Comparison of ENCODE assay signal across 1 cellular context in the genomic region with DNA sequence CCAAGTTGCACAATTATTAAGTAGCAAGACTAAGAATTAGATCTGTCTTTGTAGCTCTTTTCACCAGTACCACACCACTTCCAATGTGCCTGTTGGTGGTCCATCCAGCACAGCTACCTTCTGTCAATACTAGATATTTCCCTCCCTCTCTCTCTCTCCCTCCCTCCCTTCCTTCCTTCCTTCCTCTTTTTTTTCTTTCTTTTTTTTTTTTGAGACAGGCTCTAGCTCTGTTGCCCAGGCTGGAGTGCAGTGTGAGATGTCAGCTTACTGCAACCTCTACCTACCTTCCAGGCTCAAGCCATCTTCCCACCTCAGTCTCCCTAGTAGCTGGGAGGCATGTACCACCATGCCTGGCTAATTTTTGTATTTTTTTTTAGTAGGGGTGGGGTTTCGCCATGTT.
TF ChIP-seq lines count a peak whose summit lies in the region.

No MANE protein-coding gene starts in this region.

TF ChIP-seq in IMR-90, 13 proteins besides CTCF, POLR2A, EP300 and RAD21:
- TF ChIP-seq, protein P1, sequence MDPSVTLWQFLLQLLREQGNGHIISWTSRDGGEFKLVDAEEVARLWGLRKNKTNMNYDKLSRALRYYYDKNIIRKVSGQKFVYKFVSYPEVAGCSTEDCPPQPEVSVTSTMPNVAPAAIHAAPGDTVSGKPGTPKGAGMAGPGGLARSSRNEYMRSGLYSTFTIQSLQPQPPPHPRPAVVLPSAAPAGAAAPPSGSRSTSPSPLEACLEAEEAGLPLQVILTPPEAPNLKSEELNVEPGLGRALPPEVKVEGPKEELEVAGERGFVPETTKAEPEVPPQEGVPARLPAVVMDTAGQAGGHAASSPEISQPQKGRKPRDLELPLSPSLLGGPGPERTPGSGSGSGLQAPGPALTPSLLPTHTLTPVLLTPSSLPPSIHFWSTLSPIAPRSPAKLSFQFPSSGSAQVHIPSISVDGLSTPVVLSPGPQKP (IDR thresholded peaks at IDR 0.05; ENCODE audit: borderline replicate concordance, low read depth, low read length) = no peak
- TF ChIP-seq RFX5 (IDR thresholded peaks at IDR 0.05; ENCODE audit: low read depth, low read length) = no peak
- no peak for TF ChIP-seq CEBPB (IDR thresholded peaks at IDR 0.05; ENCODE audit: low read depth, low read length)
- TF ChIP-seq MXI1 (IDR thresholded peaks at IDR 0.05; ENCODE audit: borderline replicate concordance, low read depth, low read length) = no peak
- no peak for TF ChIP-seq NFE2L2 (IDR thresholded peaks at IDR 0.05; ENCODE audit: low read depth, low read length)
- no peak for TF ChIP-seq USF2 (IDR thresholded peaks at IDR 0.05; ENCODE audit: low read depth, low read length)
- TF ChIP-seq FOS (IDR thresholded peaks at IDR 0.05; ENCODE audit: low read depth, low read length) = no peak
- TF ChIP-seq BHLHE40 (IDR thresholded peaks at IDR 0.05; ENCODE audit: low read depth, low read length) = no peak
- TF ChIP-seq CHD1 (IDR thresholded peaks at IDR 0.05; ENCODE audit: low read depth, low read length) = no peak
- TF ChIP-seq RCOR1 (IDR thresholded peaks at IDR 0.05; ENCODE audit: insufficient replicate concordance, low read length) = no peak
- TF ChIP-seq SMC3 (IDR thresholded peaks at IDR 0.05; ENCODE audit: low read depth, low read length) = no peak
- no peak for TF ChIP-seq MAZ (IDR thresholded peaks at IDR 0.05; ENCODE audit: borderline replicate concordance, low read depth, low read length)
- TF ChIP-seq MAFK (IDR thresholded peaks at IDR 0.05; ENCODE audit: low read depth, low read length) = no peak
